In genomic region chr9:74742792-74743389, GRCh38 we compare ENCODE assay signal across 1 cellular context.
TF ChIP-seq lines count a peak whose summit lies in the region.

No MANE protein-coding gene starts in this region.

TF ChIP-seq in K562, 482 proteins besides CTCF, POLR2A, EP300 and RAD21 (continued from another document):
- no peak for TF ChIP-seq ZNF449 (CRISPR knock-in tag; IDR thresholded peaks at IDR 0.05)
- no peak for TF ChIP-seq SIRT6 (IDR thresholded peaks at IDR 0.05; ENCODE audit: low read depth, low read length)
- TF ChIP-seq SMC3 (conservative IDR thresholded peaks at IDR 0.05; ENCODE audit: insufficient read depth, low read depth, low read length) = 0 out of 2 replicates have a peak, but pooled peaks have one; percentile 10
- no peak for TF ChIP-seq ELK3 (CRISPR knock-in tag; IDR thresholded peaks at IDR 0.05)
- TF ChIP-seq RUNX1 (IDR thresholded peaks at IDR 0.05; ENCODE audit: low read depth) = no peak
- TF ChIP-seq SP2 (IDR thresholded peaks at IDR 0.05; ENCODE audit: extremely low read depth, low read depth, low read length, poor library complexity, severe bottlenecking) = no peak
TF ChIP-seq in K562: peak in this region for 2.
